Comparison of ENCODE assay signal across 8 cellular contexts in genomic region chr14:76812422-76813383, GRCh38. TPM values are rescaled to one million over a fixed set of nuclear protein-coding genes. Genes with fewer than 3 reads are reported as not detected.
DNase-seq lines count a peak whose midpoint lies in the region; ATAC-seq, FAIRE-seq and TF ChIP-seq lines count a peak whose summit lies in the region.

TSS of gene ANGEL1 (minus strand) at chr14:76812882. CDS start at chr14:76812827, 55 bp downstream.

- peak within 1 kb of the TSS; percentile 78 for H3K9ac ChIP-seq in GM23248
- H3K9ac ChIP-seq in Karpas-422 (ENCODE audit: low read length) = peak within 1 kb of the TSS; percentile 81
- H3K9ac ChIP-seq in muscle layer of colon (ENCODE audit: low read length) = peak within 1 kb of the TSS; percentile 8

- H3K4me3 ChIP-seq in GM23248 (peak within 1 kb of the TSS; percentile 69), Karpas-422 (ENCODE audit: low read length) (peak within 1 kb of the TSS; percentile 77), esophagus muscularis mucosa (peak within 1 kb of the TSS; percentile 84 to 97 (median 92)), muscle layer of colon (ENCODE audit: low read depth in 1 of 2, low read length in 2 of 2) (peak within 1 kb of the TSS; percentile 55 to 57)

- TF ChIP-seq CTCF in esophagus muscularis mucosa (IDR thresholded peaks at IDR 0.05) = peak in 1 of 3 experiments; percentile 45

- H3K4me1 Mint-ChIP-seq in activated T-cell treated with anti-CD3 and anti-CD28 coated beads, Interleukin-2, amount 50 U/mL, for 72 hours (ENCODE audit: low read depth) = peaks cover 40% of the 10 kb centered on the region

- intact Hi-C loops in esophagus muscularis mucosa (cut with DNase I) = no loop called here

- H3K79me2 ChIP-seq in GM23248 (ENCODE audit: insufficient read depth) = peaks cover 4% of the 10 kb centered on the region; the same call in 1 of the 2 replicates
- peaks cover 38% of the 10 kb centered on the region for H3K79me2 ChIP-seq in Karpas-422 (ENCODE audit: low read length)

- H2AFZ ChIP-seq in GM23248 (peak within 1 kb of the TSS; percentile 81), Karpas-422 (ENCODE audit: low read length) (peak within 1 kb of the TSS; percentile 90)

- H3K4me3 Mint-ChIP-seq in activated T-cell treated with anti-CD3 and anti-CD28 coated beads, Interleukin-2, amount 50 U/mL, for 72 hours = peak within 1 kb of the TSS; percentile 94 to 95

- no peaks in the 10 kb centered on the region for H4K20me1 ChIP-seq in GM23248 (ENCODE audit: insufficient read depth)
- H4K20me1 ChIP-seq in Karpas-422 (ENCODE audit: insufficient read depth, low read depth, low read length) = no peaks in the 10 kb centered on the region

- H3F3A ChIP-seq in GM23248 (ENCODE audit: insufficient read depth) = no peaks in the 10 kb centered on the region

- peaks cover 8% of the 10 kb centered on the region; the same call in 1 of the 2 replicates for H3K27me3 ChIP-seq in GM23248 (replicated peaks; ENCODE audit: insufficient read depth)
- no peaks in the 10 kb centered on the region for H3K27me3 ChIP-seq in Karpas-422 (ENCODE audit: low read length)
- no peaks in the 10 kb centered on the region for H3K27me3 ChIP-seq in esophagus muscularis mucosa
- no peaks in the 10 kb centered on the region for H3K27me3 ChIP-seq in muscle layer of colon (ENCODE audit: control insufficient read depth in 1 of 2, insufficient read depth in 2 of 2, low read length in 2 of 2)

- H3K9me2 ChIP-seq in GM23248 (ENCODE audit: insufficient read depth) (no peaks in the 10 kb centered on the region), Karpas-422 (replicated peaks; ENCODE audit: insufficient read depth, low read length) (no peaks in the 10 kb centered on the region)

- no peaks in the 10 kb centered on the region for H3K9me3 Mint-ChIP-seq in activated T-cell treated with anti-CD3 and anti-CD28 coated beads, Interleukin-2, amount 50 U/mL, for 72 hours

- in situ Hi-C loops in GM23248 (cut with MboI) = no loop called here

- H3K9me3 ChIP-seq in GM23248 (ENCODE audit: low read depth) = no peaks in the 10 kb centered on the region
- no peaks in the 10 kb centered on the region for H3K9me3 ChIP-seq in Karpas-422 (ENCODE audit: low read length)
- no peaks in the 10 kb centered on the region for H3K9me3 ChIP-seq in esophagus muscularis mucosa
- no peaks in the 10 kb centered on the region for H3K9me3 ChIP-seq in muscle layer of colon (ENCODE audit: low read length)

- peak; percentile 94 to 96 for ATAC-seq in activated T-cell treated with anti-CD3 and anti-CD28 coated beads, Interleukin-2, amount 50 U/mL, for 72 hours (replicated peaks in 1 of 2)

- H3K27ac ChIP-seq in GM23248 = no peak within 1 kb of the TSS
- peak within 1 kb of the TSS; percentile 44 for H3K27ac ChIP-seq in Karpas-422 (ENCODE audit: low read length)
- H3K27ac ChIP-seq in esophagus muscularis mucosa (replicated peaks in 1 of 4) = peak within 1 kb of the TSS; percentile 82 to 90 (median 86)
- peak within 1 kb of the TSS; percentile 54 for H3K27ac ChIP-seq in muscle layer of colon (ENCODE audit: low read depth, low read length)

- H3K4me2 ChIP-seq in GM23248 (ENCODE audit: unreplicated experiment) (peak within 1 kb of the TSS; percentile 90), Karpas-422 (ENCODE audit: low read depth, low read length, poor library complexity, severe bottlenecking) (peak within 1 kb of the TSS; percentile 92)

- DNase-seq in DMS79 (lab: John Stamatoyannopoulos, UW) (peak; percentile 97), GM23248 (peak; percentile 94), Karpas-422 (peak; percentile 100), RCC 7860 (ENCODE audit: low spot score) (peak; percentile 64), esophagus muscularis mucosa (ENCODE audit: extremely low spot score) (peak; percentile 99)
- DNase-seq in activated T-cell treated with anti-CD3 and anti-CD28 coated beads, Interleukin-2, amount 50 U/mL, for 72 hours = peak; percentile 97 to 98
- peak; percentile 95 to 98 for DNase-seq in stimulated activated CD8-positive, alpha-beta memory T cell treated with anti-CD3 and anti-CD28 coated beads, Interleukin-7, amount 100 ng/mL, for 1 hour (ENCODE audit: low read depth in 2 of 2)

- TF ChIP-seq EP300 in esophagus muscularis mucosa (IDR thresholded peaks at IDR 0.05) = no peak

- H3K36me3 ChIP-seq in GM23248 (ENCODE audit: low read depth) (no peaks in the 10 kb centered on the region), Karpas-422 (ENCODE audit: insufficient read depth, low read length) (peaks cover 17% of the 10 kb centered on the region), esophagus muscularis mucosa (peaks cover 0 to 18% (median 17%) of the 10 kb centered on the region in 4 donors), muscle layer of colon (ENCODE audit: insufficient read depth, low read length) (peaks cover 12% of the 10 kb centered on the region)

- H3K27ac Mint-ChIP-seq in activated T-cell treated with anti-CD3 and anti-CD28 coated beads, Interleukin-2, amount 50 U/mL, for 72 hours = peak within 1 kb of the TSS; percentile 61

- WGBS in GM23248 (ENCODE audit: low coverage in 1 of 2, low lambda C conversion rate in 2 of 2, missing lambda C conversion rate in 2 of 2), 2 experiments = 8 to 11% methylated on average over 46 to 61 of the region's 69 CpGs
- 26% methylated on average over 9 of the region's 69 CpGs for WGBS in esophagus muscularis mucosa

- no peaks in the 10 kb centered on the region for H3K4me1 ChIP-seq in GM23248 (ENCODE audit: insufficient read depth)
- peaks cover 18% of the 10 kb centered on the region for H3K4me1 ChIP-seq in Karpas-422 (ENCODE audit: low read length)
- H3K4me1 ChIP-seq in esophagus muscularis mucosa = peaks cover 21 to 31% (median 27%) of the 10 kb centered on the region in 4 donors
- peaks cover 9% of the 10 kb centered on the region for H3K4me1 ChIP-seq in muscle layer of colon (ENCODE audit: insufficient read depth, low read length)

- no peaks in the 10 kb centered on the region for H3K27me3 Mint-ChIP-seq in activated T-cell treated with anti-CD3 and anti-CD28 coated beads, Interleukin-2, amount 50 U/mL, for 72 hours (ENCODE audit: low read depth)

- H3K36me3 Mint-ChIP-seq in activated T-cell treated with anti-CD3 and anti-CD28 coated beads, Interleukin-2, amount 50 U/mL, for 72 hours (ENCODE audit: insufficient read depth in 2 of 2) = peaks cover 0 to 10% of the 10 kb centered on the region in 2 donors

- TF ChIP-seq POLR2A in esophagus muscularis mucosa (IDR thresholded peaks at IDR 0.05; ENCODE audit: low read depth) = peak; percentile 64

- no peak for FAIRE-seq in RCC 7860 (lab: Jason Lieb, UNC)

RNA-seq across cellular contexts. Expression of gene ANGEL1, which starts in this region (rescaled TPM):
- 3.7 and 7.3 TPM in 2 replicates for total RNA-seq in GM23248 (2014; rRNA removed; shearing (Covaris generic))
- polyA plus RNA-seq in GM23248 (2016; fragmentation: Nextera tagmentation; extraction: Ambion mirVana) = 4.9 TPM in 2 replicates
- total RNA-seq in Karpas-422 (2014; rRNA removed; shearing (Covaris generic); ENCODE audit: low replicate concordance) = 19.9 and 29.4 TPM in 2 replicates
- total RNA-seq in activated T-cell treated with anti-CD3 and anti-CD28 coated beads, Interleukin-2, amount 50 U/mL, for 72 hours = 10 to 100 TPM; 15.0 to 21.6 TPM
- total RNA-seq in esophagus muscularis mucosa = 10 to 100 TPM in 2 of 4 donors, 1 to 10 TPM in 2; 7.9 to 15.8 (median 11.3) TPM

Comparison
In these comparisons a context has a peak if more than half of its experiments do, and no peak if none do; other contexts are left out.
1. H3K9ac ChIP-seq: peak in every context shown above with its lines; median percentile 81 in Karpas-422; 78 in GM23248; 8 in muscle layer of colon.